In genomic region chr1:173507205-173507846, GRCh38 we compare ENCODE assay signal across 11 cellular contexts. TPM values are rescaled to one million over a fixed set of nuclear protein-coding genes. Genes with fewer than 3 reads are reported as not detected.
DNase-seq lines count a peak whose midpoint lies in the region; ATAC-seq and TF ChIP-seq lines count a peak whose summit lies in the region.
"Had no signal": no experiment of that assay in that cellular context is flagged by ENCODE, and none has a peak within 500 bp of the region (broad histone marks: within the 10 kb centered on the region; RNA-seq: fewer than 3 reads in every experiment).

No MANE protein-coding gene starts in this region.

- peak overlapping the region; percentile 9 to 66 (median 54) for H3K27ac ChIP-seq in transverse colon
- no peak overlapping the region for H3K27ac ChIP-seq in ascending aorta
- H3K27ac ChIP-seq: KMS-11 had no signal

- H3K27me3 Mint-ChIP-seq in WTC11 (ENCODE audit: low read depth) = no peaks in the 10 kb centered on the region; the same call in 1 of the 2 replicates

- H3K27me3 ChIP-seq in transverse colon (no peaks in the 10 kb centered on the region), ascending aorta (no peaks in the 10 kb centered on the region)

- no peak for TF ChIP-seq CTCF in WTC11 (IDR thresholded peaks at IDR 0.05)
- no peak for TF ChIP-seq CTCF in transverse colon (IDR thresholded peaks at IDR 0.05)
- no peak for TF ChIP-seq CTCF in ascending aorta (IDR thresholded peaks at IDR 0.05)

- peaks cover 0 to 43% (median 6%) of the 10 kb centered on the region in 4 donors for H3K4me1 ChIP-seq in transverse colon
- no peaks in the 10 kb centered on the region for H3K4me1 ChIP-seq in ascending aorta

- 79% methylated on average over 3 of the region's 3 CpGs; no CpG with 5 or more reads in 1 of the 2 donors for WGBS in transverse colon (ENCODE audit: low coverage in 1 of 2), 2 donors

- peaks cover 30% of the 10 kb centered on the region for H3K4me1 Mint-ChIP-seq in WTC11
- H3K4me1 Mint-ChIP-seq: natural killer cell had no signal

- H3K4me3 Mint-ChIP-seq in WTC11 = no peak overlapping the region
- H3K4me3 Mint-ChIP-seq: natural killer cell had no signal

- no peak for TF ChIP-seq EP300 in transverse colon (IDR thresholded peaks at IDR 0.05; ENCODE audit: low read depth)

- DNase-seq in HEK293T (ENCODE audit: extremely low spot score) (no peak), WTC11 (ENCODE audit: low spot score) (no peak), iris pigment epithelial cell (ENCODE audit: low read depth) (peak; percentile 80), transverse colon (no peak), ascending aorta (ENCODE audit: low spot score in 2 of 2) (no peak), T-helper 1 cell (no peak), NCI-H187 (lab: John Stamatoyannopoulos, UW) (no peak)
- DNase-seq: central memory CD4-positive, alpha-beta T cell; natural killer cell; stimulated activated naive CD8-positive, alpha-beta T cell treated with anti-CD3 and anti-CD28 coated beads, Interleukin-15, Interleukin-2, amounts not matched to agents 100 U/mL and 50 U/mL, for 24 hours had no signal

- CTCF ChIA-PET in HEK293T (lab: Yijun Ruan, JAX) (no interaction called here), WTC11 (lab: Charles Lee) (interaction anchor here (1.4 to 4.5 kb wide), 3 partner anchors 29 to 87 kb away, joined by 4 to 40 read pairs (median 4); no protein-coding TSS in a partner anchor)

- H3K36me3 Mint-ChIP-seq in WTC11 = no peaks in the 10 kb centered on the region
- H3K36me3 Mint-ChIP-seq: natural killer cell had no signal

- peaks cover 2% of the 10 kb centered on the region for H3K9me3 Mint-ChIP-seq in WTC11
- H3K9me3 Mint-ChIP-seq: natural killer cell had no signal

- H3K4me3 ChIP-seq in transverse colon (no peak overlapping the region), ascending aorta (no peak overlapping the region)

- peak; percentile 42 for ATAC-seq in WTC11
- ATAC-seq: natural killer cell; stimulated activated naive CD8-positive, alpha-beta T cell treated with anti-CD3 and anti-CD28 coated beads, Interleukin-15, Interleukin-2, amounts not matched to agents 100 U/mL and 50 U/mL, for 24 hours had no signal

- TF ChIP-seq POLR2A in transverse colon (IDR thresholded peaks at IDR 0.05) = no peak

- in situ Hi-C loops in transverse colon (cut with MboI; ENCODE audit: low pct_ligation_motif_present in 1 of 4, low pct_unique_long_range_greater_than_20kb in 1 of 4, low sequenced_read_pairs in 3 of 4) = no loop called here

- no peaks in the 10 kb centered on the region for H3K36me3 ChIP-seq in transverse colon
- no peaks in the 10 kb centered on the region for H3K36me3 ChIP-seq in ascending aorta

- POLR2A ChIA-PET in HEK293T (lab: Yijun Ruan, JAX) (interaction anchor here (1.0 kb wide), 1 partner anchor 30 kb away, joined by 4 read pairs; the partner anchor contains the start of gene PRDX6), WTC11 (lab: Charles Lee) (interaction anchor here (1.1 kb wide), 1 partner anchor 30 kb away, joined by 4 read pairs; the partner anchor contains the start of gene PRDX6)

- intact Hi-C loops in transverse colon (cut with DNase I; ENCODE audit: low total_unique reads) (no loop called here), ascending aorta (cut with DNase I) (no loop called here)

- H3K27ac Mint-ChIP-seq in WTC11 = peak overlapping the region; percentile 73; the same call in 1 of the 2 replicates
- H3K27ac Mint-ChIP-seq: natural killer cell had no signal

- no peaks in the 10 kb centered on the region for H3K9me3 ChIP-seq in transverse colon
- H3K9me3 ChIP-seq in ascending aorta = no peaks in the 10 kb centered on the region

TF ChIP-seq in HEK293T, 16 proteins besides CTCF, POLR2A, EP300 and RAD21:
- peak; percentile 63 for TF ChIP-seq L3MBTL2 (conservative IDR thresholded peaks at IDR 0.05)
- TF ChIP-seq ARNT (IDR thresholded peaks at IDR 0.05) = no peak

TF ChIP-seq in WTC11, 78 proteins besides CTCF, POLR2A, EP300 and RAD21 (continues in another document):
- no peak for TF ChIP-seq IRF1 (CRISPR knock-in tag; IDR thresholded peaks at IDR 0.05)
- TF ChIP-seq ZNF416 (CRISPR knock-in tag; IDR thresholded peaks at IDR 0.05) = no peak
- TF ChIP-seq IRF2 (CRISPR knock-in tag; IDR thresholded peaks at IDR 0.05; ENCODE audit: borderline replicate concordance, low read depth) = no peak
- TF ChIP-seq OVOL2 (CRISPR knock-in tag; IDR thresholded peaks at IDR 0.05; ENCODE audit: borderline replicate concordance) = no peak
- TF ChIP-seq ZNF532 (CRISPR knock-in tag; IDR thresholded peaks at IDR 0.05; ENCODE audit: borderline replicate concordance) = no peak
- no peak for TF ChIP-seq E2F4 (CRISPR knock-in tag; IDR thresholded peaks at IDR 0.05; ENCODE audit: borderline replicate concordance, low read depth)
- no peak for TF ChIP-seq PRDM15 (CRISPR knock-in tag; IDR thresholded peaks at IDR 0.05)
- TF ChIP-seq ATF1 (CRISPR knock-in tag; IDR thresholded peaks at IDR 0.05) = no peak
- TF ChIP-seq NFE2L1 (CRISPR knock-in tag; IDR thresholded peaks at IDR 0.05) = no peak
- no peak for TF ChIP-seq SP1 (CRISPR knock-in tag; conservative IDR thresholded peaks at IDR 0.05)

RNA-seq across cellular contexts. Expression of gene PRDX6, which starts 30.2 kb away (rescaled TPM):
- total RNA-seq in WTC11 (2021) (512 to 538 TPM (median 516 TPM) in 3 replicates), transverse colon (100 to 1,000 TPM; 150 to 540 (median 469) TPM), ascending aorta (163 TPM)

Comparison
In these comparisons a context has a peak if more than half of its experiments do, and no peak if none do; other contexts are left out.
1. H3K27ac ChIP-seq: peak in transverse colon (4 of 4); none in ascending aorta (0 of 2).